1 cellular context compared by ENCODE assay signal in the genomic region with DNA sequence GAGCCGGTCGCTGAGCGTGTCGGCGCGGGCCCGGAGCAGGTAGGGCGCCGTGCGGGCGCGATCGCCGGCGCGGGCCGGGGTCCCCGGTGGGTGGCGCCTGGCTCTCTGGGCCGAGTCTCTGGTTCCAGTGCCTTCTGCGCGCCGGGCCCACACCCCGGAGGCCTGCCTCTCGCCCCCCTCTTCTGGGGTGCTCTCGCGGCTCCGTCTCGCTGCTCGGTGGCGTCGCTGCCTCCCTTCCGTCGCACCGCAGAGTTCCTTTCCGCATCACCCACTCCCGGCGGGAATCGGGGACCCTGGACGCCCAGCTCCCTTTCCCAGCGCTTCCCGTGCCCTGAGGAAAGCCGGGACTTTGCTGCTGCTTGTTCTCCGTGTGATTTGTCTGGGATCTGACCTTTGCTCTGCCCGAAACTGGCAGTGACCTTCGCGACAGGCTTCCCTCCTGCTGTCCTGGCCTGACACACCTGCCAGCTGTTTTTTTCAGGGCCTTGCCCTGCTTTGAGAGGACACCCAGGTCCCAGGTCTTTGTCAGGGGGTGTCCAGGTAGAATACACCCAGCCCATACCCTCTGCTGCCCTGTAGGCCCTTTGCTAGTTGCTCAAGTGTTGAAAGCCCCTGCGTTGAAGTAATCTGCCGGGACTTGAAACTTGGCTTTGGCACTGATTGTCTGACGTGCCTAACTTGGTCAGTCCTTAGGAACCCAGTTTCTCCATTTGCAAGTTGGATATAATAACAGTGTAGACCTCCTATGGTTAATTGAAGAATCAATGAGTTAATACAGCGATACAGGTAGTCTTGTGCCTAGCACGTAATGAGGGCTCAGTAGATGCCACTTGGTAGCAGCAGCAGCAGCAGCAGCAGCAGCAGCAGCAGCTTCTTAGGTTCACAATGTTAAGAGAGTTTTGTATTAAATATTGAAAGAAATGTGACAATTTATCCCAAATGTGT.
TF ChIP-seq lines count a peak whose summit lies in the region.

No MANE protein-coding gene starts in this region.

TF ChIP-seq in K562, 482 proteins besides CTCF, POLR2A, EP300 and RAD21 (continued from another document):
- TF ChIP-seq, protein P1, sequence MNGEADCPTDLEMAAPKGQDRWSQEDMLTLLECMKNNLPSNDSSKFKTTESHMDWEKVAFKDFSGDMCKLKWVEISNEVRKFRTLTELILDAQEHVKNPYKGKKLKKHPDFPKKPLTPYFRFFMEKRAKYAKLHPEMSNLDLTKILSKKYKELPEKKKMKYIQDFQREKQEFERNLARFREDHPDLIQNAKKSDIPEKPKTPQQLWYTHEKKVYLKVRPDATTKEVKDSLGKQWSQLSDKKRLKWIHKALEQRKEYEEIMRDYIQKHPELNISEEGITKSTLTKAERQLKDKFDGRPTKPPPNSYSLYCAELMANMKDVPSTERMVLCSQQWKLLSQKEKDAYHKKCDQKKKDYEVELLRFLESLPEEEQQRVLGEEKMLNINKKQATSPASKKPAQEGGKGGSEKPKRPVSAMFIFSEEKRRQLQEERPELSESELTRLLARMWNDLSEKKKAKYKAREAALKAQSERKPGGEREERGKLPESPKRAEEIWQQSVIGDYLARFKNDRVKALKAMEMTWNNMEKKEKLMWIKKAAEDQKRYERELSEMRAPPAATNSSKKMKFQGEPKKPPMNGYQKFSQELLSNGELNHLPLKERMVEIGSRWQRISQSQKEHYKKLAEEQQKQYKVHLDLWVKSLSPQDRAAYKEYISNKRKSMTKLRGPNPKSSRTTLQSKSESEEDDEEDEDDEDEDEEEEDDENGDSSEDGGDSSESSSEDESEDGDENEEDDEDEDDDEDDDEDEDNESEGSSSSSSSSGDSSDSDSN (IDR thresholded peaks at IDR 0.05; ENCODE audit: borderline replicate concordance in 1 of 2, low read depth in 2 of 2, low read length in 2 of 2), result peak in 1 of 2 experiments; percentile 4; a peak in 1 of 4 replicates
- TF ChIP-seq HDAC2 (IDR thresholded peaks at IDR 0.05) (no peak), STAT5A (IDR thresholded peaks at IDR 0.05; ENCODE audit: borderline replicate concordance, low read length) (no peak), RHOXF2B (CRISPR knock-in tag; conservative IDR thresholded peaks at IDR 0.05) (no peak), KDM2B (CRISPR knock-in tag; IDR thresholded peaks at IDR 0.05) (0 out of 2 replicates have a peak, but pooled peaks have one; percentile 9), KHSRP (IDR thresholded peaks at IDR 0.05) (no peak), MECOM (CRISPR knock-in tag; IDR thresholded peaks at IDR 0.05) (no peak), STAT5B (CRISPR knock-in tag; IDR thresholded peaks at IDR 0.05) (no peak), KDM5B (IDR thresholded peaks at IDR 0.05; ENCODE audit: insufficient replicate concordance, low read depth, low read length) (peak; percentile 49), CHD1 (IDR thresholded peaks at IDR 0.05; ENCODE audit: low read length) (peak; percentile 51), ZNF239 (CRISPR knock-in tag; IDR thresholded peaks at IDR 0.05) (no peak), MCM5 (IDR thresholded peaks at IDR 0.05; ENCODE audit: low read depth) (no peak), NR3C1 (CRISPR knock-in tag; IDR thresholded peaks at IDR 0.05) (0 out of 2 replicates have a peak, but pooled peaks have one; percentile 2), ZNF347 (CRISPR knock-in tag; IDR thresholded peaks at IDR 0.05; ENCODE audit: low read depth) (no peak), MEF2D (tag; conservative IDR thresholded peaks at IDR 0.05; ENCODE audit: low read depth) (no peak), ELF2 (CRISPR knock-in tag; IDR thresholded peaks at IDR 0.05) (no peak), TARDBP (IDR thresholded peaks at IDR 0.05) (0 out of 2 replicates have a peak, but pooled peaks have one; percentile 14), NCOA2 (IDR thresholded peaks at IDR 0.05; ENCODE audit: partially characterized antibody in 2 of 2) (no peak), ZNF121 (CRISPR knock-in tag; conservative IDR thresholded peaks at IDR 0.05) (no peak), CCAR2 (IDR thresholded peaks at IDR 0.05; ENCODE audit: low read depth, low read length) (no peak), NONO (IDR thresholded peaks at IDR 0.05; ENCODE audit: low read depth in 2 of 2, low read length in 1 of 2) (peak in 1 of 2 experiments; percentile 13; a peak in 2 of 4 replicates), GABPA (tag; conservative IDR thresholded peaks at IDR 0.05; ENCODE audit: low read depth) (peak; percentile 65), SETDB1 (IDR thresholded peaks at IDR 0.05; ENCODE audit: low read length) (no peak), KLF6 (CRISPR knock-in tag; IDR thresholded peaks at IDR 0.05; ENCODE audit: borderline replicate concordance) (no peak), CEBPB (tag; IDR thresholded peaks at IDR 0.05) (no peak), ETS2 (tag; IDR thresholded peaks at IDR 0.05; ENCODE audit: borderline replicate concordance, poor library complexity, severe bottlenecking) (peak; percentile 53), MYC (IDR thresholded peaks at IDR 0.05; ENCODE audit: low read depth, low read length) (no peak; the same call in 1 of the 2 replicates), MYC (CRISPR knock-in tag; IDR thresholded peaks at IDR 0.05; ENCODE audit: borderline replicate concordance, low read depth) (no peak), SP2 (IDR thresholded peaks at IDR 0.05; ENCODE audit: extremely low read depth, low read depth, low read length, poor library complexity, severe bottlenecking) (no peak), RBFOX2 (IDR thresholded peaks at IDR 0.05; ENCODE audit: low read depth, low read length) (peak; percentile 26; the same call in 1 of the 2 replicates), KDM4B (IDR thresholded peaks at IDR 0.05; ENCODE audit: borderline replicate concordance in 2 of 2, low read depth in 1 of 2) (no peak), ZBTB17 (CRISPR knock-in tag; IDR thresholded peaks at IDR 0.05) (no peak), ZFX (CRISPR knock-in tag; IDR thresholded peaks at IDR 0.05) (peak; percentile 44), FIP1L1 (IDR thresholded peaks at IDR 0.05; ENCODE audit: low read depth, low read length, poor library complexity, severe bottlenecking) (peak; percentile 23), MIER1 (IDR thresholded peaks at IDR 0.05; ENCODE audit: low read depth) (no peak)
- TF ChIP-seq, protein P2, sequence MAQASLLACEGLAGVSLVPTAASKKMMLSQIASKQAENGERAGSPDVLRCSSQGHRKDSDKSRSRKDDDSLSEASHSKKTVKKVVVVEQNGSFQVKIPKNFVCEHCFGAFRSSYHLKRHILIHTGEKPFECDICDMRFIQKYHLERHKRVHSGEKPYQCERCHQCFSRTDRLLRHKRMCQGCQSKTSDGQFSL (CRISPR knock-in tag; IDR thresholded peaks at IDR 0.05), result 0 out of 2 replicates have a peak, but pooled peaks have one; percentile 40
- TF ChIP-seq, protein P2 (tag; IDR thresholded peaks at IDR 0.05), result no peak
- TF ChIP-seq, protein P3, sequence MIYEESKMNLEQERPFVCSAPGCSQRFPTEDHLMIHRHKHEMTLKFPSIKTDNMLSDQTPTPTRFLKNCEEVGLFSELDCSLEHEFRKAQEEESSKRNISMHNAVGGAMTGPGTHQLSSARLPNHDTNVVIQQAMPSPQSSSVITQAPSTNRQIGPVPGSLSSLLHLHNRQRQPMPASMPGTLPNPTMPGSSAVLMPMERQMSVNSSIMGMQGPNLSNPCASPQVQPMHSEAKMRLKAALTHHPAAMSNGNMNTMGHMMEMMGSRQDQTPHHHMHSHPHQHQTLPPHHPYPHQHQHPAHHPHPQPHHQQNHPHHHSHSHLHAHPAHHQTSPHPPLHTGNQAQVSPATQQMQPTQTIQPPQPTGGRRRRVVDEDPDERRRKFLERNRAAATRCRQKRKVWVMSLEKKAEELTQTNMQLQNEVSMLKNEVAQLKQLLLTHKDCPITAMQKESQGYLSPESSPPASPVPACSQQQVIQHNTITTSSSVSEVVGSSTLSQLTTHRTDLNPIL (CRISPR knock-in tag; IDR thresholded peaks at IDR 0.05), result no peak
- TF ChIP-seq, protein P4, sequence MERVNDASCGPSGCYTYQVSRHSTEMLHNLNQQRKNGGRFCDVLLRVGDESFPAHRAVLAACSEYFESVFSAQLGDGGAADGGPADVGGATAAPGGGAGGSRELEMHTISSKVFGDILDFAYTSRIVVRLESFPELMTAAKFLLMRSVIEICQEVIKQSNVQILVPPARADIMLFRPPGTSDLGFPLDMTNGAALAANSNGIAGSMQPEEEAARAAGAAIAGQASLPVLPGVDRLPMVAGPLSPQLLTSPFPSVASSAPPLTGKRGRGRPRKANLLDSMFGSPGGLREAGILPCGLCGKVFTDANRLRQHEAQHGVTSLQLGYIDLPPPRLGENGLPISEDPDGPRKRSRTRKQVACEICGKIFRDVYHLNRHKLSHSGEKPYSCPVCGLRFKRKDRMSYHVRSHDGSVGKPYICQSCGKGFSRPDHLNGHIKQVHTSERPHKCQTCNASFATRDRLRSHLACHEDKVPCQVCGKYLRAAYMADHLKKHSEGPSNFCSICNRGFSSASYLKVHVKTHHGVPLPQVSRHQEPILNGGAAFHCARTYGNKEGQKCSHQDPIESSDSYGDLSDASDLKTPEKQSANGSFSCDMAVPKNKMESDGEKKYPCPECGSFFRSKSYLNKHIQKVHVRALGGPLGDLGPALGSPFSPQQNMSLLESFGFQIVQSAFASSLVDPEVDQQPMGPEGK (CRISPR knock-in tag; IDR thresholded peaks at IDR 0.05; ENCODE audit: borderline replicate concordance), result no peak
- TF ChIP-seq, protein P5, sequence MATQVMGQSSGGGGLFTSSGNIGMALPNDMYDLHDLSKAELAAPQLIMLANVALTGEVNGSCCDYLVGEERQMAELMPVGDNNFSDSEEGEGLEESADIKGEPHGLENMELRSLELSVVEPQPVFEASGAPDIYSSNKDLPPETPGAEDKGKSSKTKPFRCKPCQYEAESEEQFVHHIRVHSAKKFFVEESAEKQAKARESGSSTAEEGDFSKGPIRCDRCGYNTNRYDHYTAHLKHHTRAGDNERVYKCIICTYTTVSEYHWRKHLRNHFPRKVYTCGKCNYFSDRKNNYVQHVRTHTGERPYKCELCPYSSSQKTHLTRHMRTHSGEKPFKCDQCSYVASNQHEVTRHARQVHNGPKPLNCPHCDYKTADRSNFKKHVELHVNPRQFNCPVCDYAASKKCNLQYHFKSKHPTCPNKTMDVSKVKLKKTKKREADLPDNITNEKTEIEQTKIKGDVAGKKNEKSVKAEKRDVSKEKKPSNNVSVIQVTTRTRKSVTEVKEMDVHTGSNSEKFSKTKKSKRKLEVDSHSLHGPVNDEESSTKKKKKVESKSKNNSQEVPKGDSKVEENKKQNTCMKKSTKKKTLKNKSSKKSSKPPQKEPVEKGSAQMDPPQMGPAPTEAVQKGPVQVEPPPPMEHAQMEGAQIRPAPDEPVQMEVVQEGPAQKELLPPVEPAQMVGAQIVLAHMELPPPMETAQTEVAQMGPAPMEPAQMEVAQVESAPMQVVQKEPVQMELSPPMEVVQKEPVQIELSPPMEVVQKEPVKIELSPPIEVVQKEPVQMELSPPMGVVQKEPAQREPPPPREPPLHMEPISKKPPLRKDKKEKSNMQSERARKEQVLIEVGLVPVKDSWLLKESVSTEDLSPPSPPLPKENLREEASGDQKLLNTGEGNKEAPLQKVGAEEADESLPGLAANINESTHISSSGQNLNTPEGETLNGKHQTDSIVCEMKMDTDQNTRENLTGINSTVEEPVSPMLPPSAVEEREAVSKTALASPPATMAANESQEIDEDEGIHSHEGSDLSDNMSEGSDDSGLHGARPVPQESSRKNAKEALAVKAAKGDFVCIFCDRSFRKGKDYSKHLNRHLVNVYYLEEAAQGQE (CRISPR knock-in tag; IDR thresholded peaks at IDR 0.05; ENCODE audit: low read depth), result peak; percentile 0; the same call in 1 of the 2 replicates
TF ChIP-seq in K562: peak in this region for 25.
